ENCODE assay signal across 12 cellular contexts in genomic region chr2:168137510-168138180, GRCh38.
DNase-seq lines count a peak whose midpoint lies in the region; ATAC-seq and TF ChIP-seq lines count a peak whose summit lies in the region.
"Had no signal": no experiment of that assay in that cellular context is flagged by ENCODE, and none has a peak within 500 bp of the region (broad histone marks: within the 10 kb centered on the region; RNA-seq: fewer than 3 reads in every experiment).

No MANE protein-coding gene starts in this region.

- peak overlapping the region; percentile 70 to 85 for H3K27ac Mint-ChIP-seq in T-cell

- H3K9me2 ChIP-seq in GM23248 (ENCODE audit: insufficient read depth) = no peaks in the 10 kb centered on the region

- ATAC-seq in T-cell (replicated peaks in 1 of 4) (no peak), GM19452 (IDR thresholded peaks at IDR 0.05; ENCODE audit: unreplicated experiment) (no peak)

- POLR2A ChIA-PET in T-cell (lab: Charles Lee) = no interaction called here

- intact Hi-C loops in cardiac septum (cut with DNase I) = loop anchor here (5.0 to 10.0 kb wide), 3 partner anchors 110 to 297 kb away; partner anchors contain the start of gene STK39

- no peaks in the 10 kb centered on the region for H3K79me2 ChIP-seq in GM23248 (ENCODE audit: insufficient read depth)

- TF ChIP-seq CTCF in cardiac muscle cell (IDR thresholded peaks at IDR 0.05; ENCODE audit: low read depth, low read length) = no peak

- H4K20me1 ChIP-seq in GM23248 (ENCODE audit: insufficient read depth) = no peaks in the 10 kb centered on the region

- peaks cover 7 to 17% (median 9%) of the 10 kb centered on the region in 3 donors for H3K4me1 Mint-ChIP-seq in T-cell

- CTCF ChIA-PET in T-cell (lab: Charles Lee) = interaction anchor here (1.2 to 1.8 kb wide), 3 partner anchors 18 to 199 kb away, joined by 3 to 9 read pairs (median 5); no protein-coding TSS in a partner anchor

- H2AFZ ChIP-seq in GM23248 = no peak overlapping the region

- H3F3A ChIP-seq in GM23248 (ENCODE audit: insufficient read depth) = peaks cover 5% of the 10 kb centered on the region; the same call in 1 of the 2 replicates

- H3K27me3 Mint-ChIP-seq in T-cell = no peaks in the 10 kb centered on the region

- H3K9ac ChIP-seq in subcutaneous abdominal adipose tissue (ENCODE audit: low read length in 5 of 5) (peak overlapping the region in 1 of 5 donors; percentile 6), GM23248 (no peak overlapping the region)

- WGBS in GM23248 (ENCODE audit: low coverage in 1 of 2, low lambda C conversion rate in 2 of 2, missing lambda C conversion rate in 2 of 2), 2 experiments = 79 to 83% methylated on average over 3 of the region's 3 CpGs

- no peak overlapping the region for H3K4me3 Mint-ChIP-seq in T-cell

- H3K4me3 ChIP-seq in cardiac muscle cell (no peak overlapping the region), subcutaneous abdominal adipose tissue (ENCODE audit: low read depth in 1 of 5, low read length in 5 of 5) (no peak overlapping the region), GM23248 (no peak overlapping the region)
- H3K4me3 ChIP-seq: ascending aorta, tibial nerve had no signal

- DNase-seq in cardiac muscle cell (ENCODE audit: low read depth in 1 of 2, low spot score in 1 of 2) (no peak), cardiac septum (ENCODE audit: low spot score) (no peak), T-cell (no peak), iPS-NIHi7 (ENCODE audit: extremely low spot score) (peak; percentile 30), GM23248 (no peak), SW 1271 (lab: John Stamatoyannopoulos, UW) (no peak)
- DNase-seq: MV-4-11 had no signal

- H3K27me3 ChIP-seq in cardiac muscle cell = no peaks in the 10 kb centered on the region
- H3K27me3 ChIP-seq in subcutaneous abdominal adipose tissue (ENCODE audit: control insufficient read depth in 5 of 5, insufficient read depth in 4 of 5, low read length in 5 of 5) = no peaks in the 10 kb centered on the region
- no peaks in the 10 kb centered on the region for H3K27me3 ChIP-seq in GM23248 (replicated peaks; ENCODE audit: insufficient read depth)
- H3K27me3 ChIP-seq: ascending aorta, tibial nerve had no signal

- peaks cover 30% of the 10 kb centered on the region for H3K36me3 Mint-ChIP-seq in T-cell

- no peak overlapping the region for H3K4me2 ChIP-seq in GM23248 (ENCODE audit: unreplicated experiment)

- peaks cover 12% of the 10 kb centered on the region for H3K36me3 ChIP-seq in cardiac muscle cell
- peaks cover 0 to 3% (median 0%) of the 10 kb centered on the region in 5 donors for H3K36me3 ChIP-seq in subcutaneous abdominal adipose tissue (ENCODE audit: control insufficient read depth in 5 of 5, insufficient read depth in 5 of 5, low read length in 5 of 5)
- peaks cover 5% of the 10 kb centered on the region for H3K36me3 ChIP-seq in GM23248 (ENCODE audit: low read depth)

- in situ Hi-C loops in GM23248 (cut with MboI) = loop anchor here (10.0 kb wide), 1 partner anchor 197 kb away; no protein-coding TSS in a partner anchor

- H3K9me3 Mint-ChIP-seq in T-cell = no peaks in the 10 kb centered on the region

- H3K9me3 ChIP-seq in cardiac muscle cell (ENCODE audit: low read depth) = no peaks in the 10 kb centered on the region
- no peaks in the 10 kb centered on the region for H3K9me3 ChIP-seq in subcutaneous abdominal adipose tissue (ENCODE audit: control insufficient read depth in 5 of 5, low read length in 5 of 5)
- H3K9me3 ChIP-seq in GM23248 (ENCODE audit: low read depth) = no peaks in the 10 kb centered on the region
- H3K9me3 ChIP-seq: ascending aorta, tibial nerve had no signal

- peaks cover 9% of the 10 kb centered on the region for H3K4me1 ChIP-seq in cardiac muscle cell (ENCODE audit: low read depth)
- H3K4me1 ChIP-seq in subcutaneous abdominal adipose tissue (ENCODE audit: control insufficient read depth in 5 of 5, insufficient read depth in 5 of 5, low read length in 5 of 5) = peaks cover 0 to 17% (median 12%) of the 10 kb centered on the region in 5 donors
- H3K4me1 ChIP-seq in GM23248 (ENCODE audit: insufficient read depth) = no peaks in the 10 kb centered on the region
- H3K4me1 ChIP-seq: ascending aorta had no signal

- H3K27ac ChIP-seq in cardiac muscle cell (peak overlapping the region; percentile 67), subcutaneous abdominal adipose tissue (ENCODE audit: low read depth, low read length) (peak overlapping the region; percentile 67), GM23248 (no peak overlapping the region)
- H3K27ac ChIP-seq: ascending aorta, C4-2B had no signal
